In the genomic region with DNA sequence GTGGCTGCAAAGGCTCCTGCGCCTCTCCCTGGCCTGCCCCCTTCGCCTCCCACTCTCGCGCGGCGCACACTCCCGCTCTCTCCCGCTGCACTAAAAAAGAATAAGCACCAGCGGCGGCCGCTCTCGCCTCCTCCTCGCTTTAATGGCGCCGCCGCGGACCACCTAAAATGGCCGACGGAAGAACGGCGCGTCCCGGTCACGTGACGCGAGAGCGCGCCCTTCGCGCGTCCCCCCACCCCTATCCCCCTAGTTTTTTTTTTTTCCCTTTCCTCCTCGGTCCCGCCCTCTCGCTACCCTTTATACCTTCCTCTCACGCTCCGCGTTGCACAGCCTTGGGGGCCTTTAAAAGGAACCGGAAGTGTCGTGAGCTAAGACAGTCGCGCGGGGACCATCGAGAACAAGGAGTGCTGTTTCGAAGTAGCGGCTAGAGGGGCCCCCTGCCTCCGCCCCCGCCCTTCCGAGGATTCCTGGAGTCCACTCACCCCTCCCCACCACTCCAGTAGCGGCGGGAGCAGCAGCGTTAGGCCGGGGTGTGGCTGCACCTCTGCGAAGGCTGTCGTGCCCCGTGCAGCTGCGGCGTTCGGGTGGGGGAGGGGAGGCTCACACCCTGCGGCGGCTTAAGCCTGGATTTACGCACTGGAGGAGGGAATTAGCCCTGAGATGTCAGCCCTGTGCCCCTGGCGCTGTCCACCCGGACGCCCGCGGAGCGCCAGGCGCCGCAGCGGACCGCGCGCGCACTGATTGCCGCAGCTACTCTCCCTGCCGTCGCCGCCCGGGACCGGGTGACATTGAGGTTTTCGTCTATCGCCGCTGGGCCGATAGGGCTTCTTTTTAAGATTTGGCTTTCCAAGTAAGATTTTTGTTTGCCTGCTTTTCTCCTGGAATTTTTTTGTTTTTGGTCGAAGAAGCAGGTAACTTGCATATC, we compare ENCODE assay signal across 8 cellular contexts. TPM values are rescaled to one million over a fixed set of nuclear protein-coding genes. Genes with fewer than 3 reads are reported as not detected.
DNase-seq lines count a peak whose midpoint lies in the region; ATAC-seq and TF ChIP-seq lines count a peak whose summit lies in the region.

A gene with protein sequence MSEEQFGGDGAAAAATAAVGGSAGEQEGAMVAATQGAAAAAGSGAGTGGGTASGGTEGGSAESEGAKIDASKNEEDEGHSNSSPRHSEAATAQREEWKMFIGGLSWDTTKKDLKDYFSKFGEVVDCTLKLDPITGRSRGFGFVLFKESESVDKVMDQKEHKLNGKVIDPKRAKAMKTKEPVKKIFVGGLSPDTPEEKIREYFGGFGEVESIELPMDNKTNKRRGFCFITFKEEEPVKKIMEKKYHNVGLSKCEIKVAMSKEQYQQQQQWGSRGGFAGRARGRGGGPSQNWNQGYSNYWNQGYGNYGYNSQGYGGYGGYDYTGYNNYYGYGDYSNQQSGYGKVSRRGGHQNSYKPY (minus strand): TSS at position 176 of the 925 bp plus-strand sequence. CDS start 313 bp downstream, outside the sequence.

- H3K4me2 ChIP-seq in mammary epithelial cell (ENCODE audit: insufficient read depth, low read depth, low read length): peak within 1 kb of the TSS; percentile 93

- peaks cover 16% of the 10 kb centered on the region for H3K4me1 ChIP-seq in mammary epithelial cell (ENCODE audit: insufficient read depth, low read length)
- H3K4me1 ChIP-seq in iPS-20b (ENCODE audit: insufficient read depth, low read length): peaks cover 9% of the 10 kb centered on the region; the same call in 1 of the 2 replicates

- peaks cover 60% of the 10 kb centered on the region for H3K36me3 ChIP-seq in WERI-Rb-1
- H3K36me3 ChIP-seq in mammary epithelial cell (ENCODE audit: insufficient read depth, low read length): peaks cover 4% of the 10 kb centered on the region
- H3K36me3 ChIP-seq in iPS-20b (ENCODE audit: insufficient read depth, low read depth, low read length): peaks cover 44% of the 10 kb centered on the region

- peaks cover 79% of the 10 kb centered on the region for H3K79me2 ChIP-seq in mammary epithelial cell (ENCODE audit: insufficient read depth, low read length)

- no TSS peak for BruUV-seq in mammary epithelial cell (replicated peaks; lab: Mats Ljungman, UMichigan)

- H3K9ac ChIP-seq in mammary epithelial cell (ENCODE audit: insufficient read depth, low read length) (peak within 1 kb of the TSS; percentile 96), iPS-20b (ENCODE audit: low read depth, low read length) (peak within 1 kb of the TSS; percentile 100)

- intact Hi-C loops in mammary epithelial cell (cut with micrococcal nuclease): loop anchor here (1.0 to 10.0 kb wide), 4 partner anchors 55 to 638 kb away; a partner anchor contains a TSS

- peak within 1 kb of the TSS; percentile 100 for H3K27ac ChIP-seq in WERI-Rb-1
- peak within 1 kb of the TSS; percentile 99 for H3K27ac ChIP-seq in mammary epithelial cell (ENCODE audit: insufficient read depth, low read depth, low read length)
- peak within 1 kb of the TSS; percentile 100 for H3K27ac ChIP-seq in iPS-20b (ENCODE audit: low read length)
- H3K27ac ChIP-seq in skin epidermis: peak within 1 kb of the TSS; percentile 96 to 100 (median 99)

- CTCF ChIA-PET in mammary epithelial cell (lab: Charles Lee; ENCODE audit: low non-redundant PET): interaction anchor here (0.5 to 1.4 kb wide), 4 partner anchors 14 to 477 kb away, joined by 4 to 7 read pairs (median 4); no protein-coding TSS in a partner anchor

- DNase-seq in ACHN (peak; percentile 98), NCI-H2227 (lab: John Stamatoyannopoulos, UW; ENCODE audit: unreplicated experiment) (peak; percentile 98), WERI-Rb-1 (peak; percentile 100), mammary epithelial cell (peak; percentile 100)

- TF ChIP-seq CTCF in WERI-Rb-1 (IDR thresholded peaks at IDR 0.05; ENCODE audit: low read depth, low read length) (0 out of 2 replicates have a peak, but pooled peaks have one; percentile 8), mammary epithelial cell (conservative IDR thresholded peaks at IDR 0.05 in 1 of 2, IDR thresholded peaks at IDR 0.05 in 1 of 2; ENCODE audit: extremely low read depth in 1 of 2, insufficient read depth in 1 of 2, low read depth in 1 of 2, low read length in 2 of 2) (peak in 1 of 2 donors; percentile 3)

- H2AFZ ChIP-seq in mammary epithelial cell (ENCODE audit: low read depth, low read length): peak within 1 kb of the TSS; percentile 84

- ATAC-seq in GM18873 (IDR thresholded peaks at IDR 0.05; ENCODE audit: low FRiP score, unreplicated experiment): peak; percentile 94
- peak; percentile 93 for ATAC-seq in HG03139 (IDR thresholded peaks at IDR 0.05; ENCODE audit: unreplicated experiment)

- dilution Hi-C loops in mammary epithelial cell (cut with HindIII; ENCODE audit: low sequenced_read_pairs): no loop called here

- in situ Hi-C loops in ACHN (cut with HindIII; ENCODE audit: low pct_ligation_motif_present, low pct_unique_long_range_greater_than_20kb, low sequenced_read_pairs): no loop called here
- in situ Hi-C loops in mammary epithelial cell (cut with MboI; ENCODE audit: low sequenced_read_pairs in 2 of 2): no loop called here

- H3K4me3 ChIP-seq in WERI-Rb-1 (ENCODE audit: low read depth, low read length) (peak within 1 kb of the TSS; percentile 99), mammary epithelial cell (replicated peaks in 1 of 3; ENCODE audit: insufficient read depth in 1 of 3, low read depth in 2 of 3, low read length in 3 of 3) (peak within 1 kb of the TSS; percentile 94 to 100 (median 98)), iPS-20b (ENCODE audit: low read length) (peak within 1 kb of the TSS; percentile 100), skin epidermis (peak within 1 kb of the TSS; percentile 71 to 98 (median 90))

- H3K9me3 ChIP-seq in WERI-Rb-1 (ENCODE audit: severe bottlenecking) (no peaks in the 10 kb centered on the region), mammary epithelial cell (replicated peaks; ENCODE audit: insufficient read depth, low read length) (no peaks in the 10 kb centered on the region), iPS-20b (ENCODE audit: insufficient read depth, low read depth, low read length) (no peaks in the 10 kb centered on the region)

- H3K27me3 ChIP-seq in WERI-Rb-1 (ENCODE audit: insufficient read depth, low read depth, severe bottlenecking): no peaks in the 10 kb centered on the region
- H3K27me3 ChIP-seq in mammary epithelial cell (ENCODE audit: insufficient read depth, low read length): no peaks in the 10 kb centered on the region
- no peaks in the 10 kb centered on the region for H3K27me3 ChIP-seq in iPS-20b (ENCODE audit: insufficient read depth, low read length)

- H4K20me1 ChIP-seq in mammary epithelial cell (ENCODE audit: insufficient read depth, low read length): peaks cover 17% of the 10 kb centered on the region

- 2% methylated on average over 29 of the region's 85 CpGs for WGBS in mammary epithelial cell (ENCODE audit: low coverage, missing lambda C conversion rate)

RNA-seq across cellular contexts. Expression of the gene that starts here (rescaled TPM):
- 100 to 1,000 TPM in 1 of 2 donors, 10 to 100 TPM in 1; 13.5 to 251 TPM for total RNA-seq in mammary epithelial cell
- polyA plus RNA-seq in mammary epithelial cell: 42.5 TPM
- polyA minus RNA-seq in mammary epithelial cell: 32.3 TPM

Comparison
In these comparisons a context has a peak if more than half of its experiments do, and no peak if none do; other contexts are left out.
1. Peak in every context shown above with its lines: DNase-seq, ATAC-seq, H3K4me3 ChIP-seq and H3K27ac ChIP-seq.